In the genomic region with DNA sequence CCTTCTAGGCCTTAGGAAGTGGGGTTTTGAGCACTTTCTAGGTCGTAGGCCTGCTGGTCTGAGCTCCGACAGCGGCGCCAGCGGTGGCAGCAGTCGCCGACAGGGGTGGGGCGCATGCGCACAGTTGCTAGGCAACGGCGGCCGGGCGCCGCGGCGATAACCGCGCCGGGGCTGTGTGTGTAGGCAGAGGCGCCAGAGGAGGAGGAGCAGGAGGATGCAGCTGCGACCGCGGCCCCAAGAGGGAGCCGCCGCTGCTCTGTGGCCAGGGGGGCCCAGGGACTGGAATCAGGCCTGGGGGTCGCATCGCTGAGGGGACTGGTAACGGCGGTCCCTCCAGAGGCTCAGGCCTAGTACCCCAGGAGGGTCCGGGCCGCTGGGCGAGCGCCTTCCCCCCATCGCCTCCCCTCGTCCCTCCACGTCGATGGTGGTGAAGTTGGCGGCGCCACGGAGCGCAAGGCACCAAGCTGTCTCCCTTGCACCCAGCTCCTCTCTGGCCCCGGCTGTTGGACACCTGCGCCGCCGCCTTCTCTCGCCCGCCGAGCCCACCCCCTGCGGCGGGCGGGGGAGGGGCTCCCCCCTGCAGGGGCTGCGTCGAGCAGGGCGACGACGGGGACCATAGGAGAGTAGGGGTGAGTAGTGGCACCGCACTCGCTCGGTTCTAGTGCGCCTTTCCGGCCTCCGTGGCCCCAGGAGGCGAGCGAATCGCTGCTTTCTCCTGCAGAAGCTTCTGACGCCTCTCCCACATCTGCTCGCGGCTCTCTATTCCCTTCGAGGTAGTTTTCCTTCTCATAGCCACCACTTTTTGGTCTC, we compare ENCODE assay signal across 9 cellular contexts. TPM values are rescaled to one million over a fixed set of nuclear protein-coding genes. Genes with fewer than 3 reads are reported as not detected.
DNase-seq lines count a peak whose midpoint lies in the region; ATAC-seq and TF ChIP-seq lines count a peak whose summit lies in the region.
"Had no signal": no experiment of that assay in that cellular context is flagged by ENCODE, and none has a peak within 500 bp of the region (broad histone marks: within the 10 kb centered on the region; RNA-seq: fewer than 3 reads in every experiment).

A gene (plus strand): TSS at position 186 of the 810 bp plus-strand sequence.

- H3K9me3 Mint-ChIP-seq in CD4-positive, CD25-positive, alpha-beta regulatory T cell: no peaks in the 10 kb centered on the region

- peaks cover 6% of the 10 kb centered on the region for H3K27me3 Mint-ChIP-seq in CD4-positive, CD25-positive, alpha-beta regulatory T cell

- H3K27ac Mint-ChIP-seq in CD4-positive, CD25-positive, alpha-beta regulatory T cell: peak within 1 kb of the TSS; percentile 74 to 93 (median 85)

- no peaks in the 10 kb centered on the region for H3K36me3 Mint-ChIP-seq in CD4-positive, CD25-positive, alpha-beta regulatory T cell

- DNase-seq in CD4-positive, CD25-positive, alpha-beta regulatory T cell: peak; percentile 67 to 86 (median 77)
- DNase-seq in HL-60 (ENCODE audit: low read depth in 1 of 2, low spot score in 1 of 2) (peak; percentile 33 to 53), T-helper 1 cell (peak; percentile 60 to 89 (median 69)), anterior cingulate cortex (lab: John Stamatoyannopoulos, UW) (peak in 57 of 58 donors; percentile 2 to 82 (median 65)), hippocampal formation (lab: John Stamatoyannopoulos, UW) (peak; percentile 61 to 70), retina (peak; percentile 92), A673 (ENCODE audit: low spot score) (no peak)

- H3K9me3 ChIP-seq in CD4-positive, CD25-positive, alpha-beta regulatory T cell (ENCODE audit: control insufficient read depth in 2 of 2, low read length in 2 of 2): no peaks in the 10 kb centered on the region
- H3K9me3 ChIP-seq in A673 (ENCODE audit: low read depth, low read length, poor library complexity, severe bottlenecking): peaks cover 6% of the 10 kb centered on the region

- intact Hi-C loops in A673 (cut with micrococcal nuclease; ENCODE audit: unreplicated experiment): no loop called here

- no peaks in the 10 kb centered on the region for H3K36me3 ChIP-seq in CD4-positive, CD25-positive, alpha-beta regulatory T cell (ENCODE audit: control insufficient read depth, insufficient read depth, low read length)
- no peaks in the 10 kb centered on the region for H3K36me3 ChIP-seq in A673 (ENCODE audit: insufficient read depth, low read length, poor library complexity, severe bottlenecking)

- H3K27me3 ChIP-seq in CD4-positive, CD25-positive, alpha-beta regulatory T cell (ENCODE audit: control insufficient read depth, insufficient read depth, low read length): no peaks in the 10 kb centered on the region
- H3K27me3 ChIP-seq in HL-60 (ENCODE audit: insufficient read depth, poor library complexity, severe bottlenecking) (peaks cover 2% of the 10 kb centered on the region), A673 (replicated peaks; ENCODE audit: insufficient read depth, low read depth, low read length, poor library complexity) (no peaks in the 10 kb centered on the region)

- CTCF ChIA-PET in A673 (lab: Charles Lee): no interaction called here

- TF ChIP-seq CTCF in HL-60 (IDR thresholded peaks at IDR 0.05; ENCODE audit: insufficient read depth, low read length): no peak
- TF ChIP-seq CTCF in A673 (conservative IDR thresholded peaks at IDR 0.05; ENCODE audit: low read depth, low read length): no peak

- ATAC-seq in CD4-positive, CD25-positive, alpha-beta regulatory T cell (ENCODE audit: low read depth in 2 of 2): peak; percentile 91 to 95
- ATAC-seq in GM19455 (IDR thresholded peaks at IDR 0.05; ENCODE audit: unreplicated experiment): peak; percentile 96

- H3K4me3 ChIP-seq in CD4-positive, CD25-positive, alpha-beta regulatory T cell (ENCODE audit: low read depth, low read length): peak within 1 kb of the TSS; percentile 71
- H3K4me3 ChIP-seq in HL-60 (replicated peaks; ENCODE audit: insufficient read depth, low read length): peak within 1 kb of the TSS; percentile 29
- no peak within 1 kb of the TSS for H3K4me3 ChIP-seq in A673 (ENCODE audit: low read depth, low read length, poor library complexity, severe bottlenecking)

- POLR2A ChIA-PET in A673 (lab: Charles Lee; ENCODE audit: low non-redundant PET): no interaction called here

- H3K4me1 Mint-ChIP-seq in CD4-positive, CD25-positive, alpha-beta regulatory T cell: peaks cover 0 to 33% (median 8%) of the 10 kb centered on the region in 4 donors

- H3K4me1 ChIP-seq in CD4-positive, CD25-positive, alpha-beta regulatory T cell (ENCODE audit: control insufficient read depth, insufficient read depth, low read length, poor library complexity, severe bottlenecking): no peaks in the 10 kb centered on the region
- H3K4me1 ChIP-seq in A673 (ENCODE audit: insufficient read depth, low read length, poor library complexity, severe bottlenecking): no peaks in the 10 kb centered on the region

- H3K27ac ChIP-seq in CD4-positive, CD25-positive, alpha-beta regulatory T cell (ENCODE audit: insufficient read depth, low read length, poor library complexity, severe bottlenecking): peak within 1 kb of the TSS; percentile 65
- H3K27ac ChIP-seq in HL-60 (replicated peaks) (no peak within 1 kb of the TSS), A673 (ENCODE audit: low read depth, low read length, poor library complexity, severe bottlenecking) (no peak within 1 kb of the TSS)

- H3K4me3 Mint-ChIP-seq in CD4-positive, CD25-positive, alpha-beta regulatory T cell: peak within 1 kb of the TSS; percentile 86 to 94 (median 91)

- BruUV-seq in A673 (replicated peaks; lab: Mats Ljungman, UMichigan): no TSS peak

RNA-seq across cellular contexts. Expression of the gene that starts here (rescaled TPM):
- total RNA-seq in CD4-positive, CD25-positive, alpha-beta regulatory T cell: 0.79 TPM
- polyA plus RNA-seq in CD4-positive, CD25-positive, alpha-beta regulatory T cell: under 1 TPM in 3 of 4 donors, not detected in 1; 0.26 to 0.53 (median 0.40) TPM
- not detected in 2 replicates for total RNA-seq in A673 (2021)
- total RNA-seq: glomerular endothelial cell had no signal

Comparison
In these comparisons a context has a peak if more than half of its experiments do, and no peak if none do; other contexts are left out.
1. Peak in DNase-seq, ATAC-seq, H3K4me3 ChIP-seq and H3K27ac ChIP-seq in CD4-positive, CD25-positive, alpha-beta regulatory T cell; RNA of the gene not detected or under 1 TPM.